Comparison of ENCODE assay signal across 1 cellular context in the genomic region with DNA sequence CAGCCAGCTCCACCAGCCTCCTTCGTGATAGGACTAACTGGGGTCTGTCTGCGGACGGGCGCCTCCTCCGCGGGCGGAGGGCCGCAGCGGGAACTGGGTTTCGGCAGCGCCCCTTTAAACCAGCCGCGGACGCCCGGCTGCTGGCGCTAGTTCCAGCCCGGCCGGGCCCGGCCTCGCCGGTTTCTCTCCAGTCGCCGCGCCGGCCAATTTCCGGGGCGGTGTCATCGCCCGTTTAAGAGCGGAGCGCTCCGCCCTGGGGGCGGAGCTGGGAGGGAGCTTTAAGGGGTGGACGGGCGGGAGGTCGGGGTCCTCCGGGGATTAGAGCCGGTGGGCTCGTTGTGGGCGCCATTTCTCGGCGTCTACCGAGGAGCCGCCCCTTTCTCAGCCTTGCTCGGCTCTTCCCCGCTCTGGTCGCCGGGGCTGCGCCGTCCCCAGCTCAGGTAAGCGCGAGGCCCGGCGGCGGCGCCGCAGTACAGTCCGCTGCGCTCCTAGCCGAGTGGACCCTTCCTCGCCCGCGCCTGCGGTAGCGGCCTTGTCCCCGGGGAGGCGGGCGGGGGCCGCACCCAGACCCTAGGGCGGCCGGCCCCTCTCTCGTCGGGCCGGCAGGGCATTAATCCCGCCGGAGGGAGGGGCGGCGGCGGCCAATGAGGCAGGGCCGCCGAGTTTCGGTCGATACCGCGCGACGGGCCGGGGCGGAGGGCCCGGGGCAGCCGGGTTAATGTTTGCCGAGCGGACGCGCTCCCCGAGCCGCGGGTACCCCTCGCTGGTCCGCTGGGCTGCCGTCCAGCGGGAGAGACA.
TF ChIP-seq lines count a peak whose summit lies in the region.

TSS of gene EPB41L5 (plus strand) at position 307 of the 798 bp plus-strand sequence. CDS start 6,008 bp downstream, outside the sequence.

TF ChIP-seq in HepG2, 621 proteins besides CTCF, POLR2A, EP300 and RAD21 (continued from another document and continues in another):
- TF ChIP-seq, protein P1, sequence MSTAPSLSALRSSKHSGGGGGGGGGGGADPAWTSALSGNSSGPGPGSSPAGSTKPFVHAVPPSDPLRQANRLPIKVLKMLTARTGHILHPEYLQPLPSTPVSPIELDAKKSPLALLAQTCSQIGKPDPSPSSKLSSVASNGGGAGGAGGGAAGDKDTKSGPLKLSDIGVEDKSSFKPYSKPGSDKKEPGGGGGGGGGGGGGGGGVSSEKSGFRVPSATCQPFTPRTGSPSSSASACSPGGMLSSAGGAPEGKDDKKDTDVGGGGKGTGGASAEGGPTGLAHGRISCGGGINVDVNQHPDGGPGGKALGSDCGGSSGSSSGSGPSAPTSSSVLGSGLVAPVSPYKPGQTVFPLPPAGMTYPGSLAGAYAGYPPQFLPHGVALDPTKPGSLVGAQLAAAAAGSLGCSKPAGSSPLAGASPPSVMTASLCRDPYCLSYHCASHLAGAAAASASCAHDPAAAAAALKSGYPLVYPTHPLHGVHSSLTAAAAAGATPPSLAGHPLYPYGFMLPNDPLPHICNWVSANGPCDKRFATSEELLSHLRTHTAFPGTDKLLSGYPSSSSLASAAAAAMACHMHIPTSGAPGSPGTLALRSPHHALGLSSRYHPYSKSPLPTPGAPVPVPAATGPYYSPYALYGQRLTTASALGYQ (CRISPR knock-in tag; IDR thresholded peaks at IDR 0.05) = peak; percentile 74
- TF ChIP-seq, protein P2, sequence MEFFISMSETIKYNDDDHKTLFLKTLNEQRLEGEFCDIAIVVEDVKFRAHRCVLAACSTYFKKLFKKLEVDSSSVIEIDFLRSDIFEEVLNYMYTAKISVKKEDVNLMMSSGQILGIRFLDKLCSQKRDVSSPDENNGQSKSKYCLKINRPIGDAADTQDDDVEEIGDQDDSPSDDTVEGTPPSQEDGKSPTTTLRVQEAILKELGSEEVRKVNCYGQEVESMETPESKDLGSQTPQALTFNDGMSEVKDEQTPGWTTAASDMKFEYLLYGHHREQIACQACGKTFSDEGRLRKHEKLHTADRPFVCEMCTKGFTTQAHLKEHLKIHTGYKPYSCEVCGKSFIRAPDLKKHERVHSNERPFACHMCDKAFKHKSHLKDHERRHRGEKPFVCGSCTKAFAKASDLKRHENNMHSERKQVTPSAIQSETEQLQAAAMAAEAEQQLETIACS (CRISPR knock-in tag; IDR thresholded peaks at IDR 0.05) = no peak
- TF ChIP-seq REPIN1 (CRISPR knock-in tag; IDR thresholded peaks at IDR 0.05; ENCODE audit: borderline replicate concordance, low read depth) = peak; percentile 80
- TF ChIP-seq ELF3 (CRISPR knock-in tag; IDR thresholded peaks at IDR 0.05) = peak; percentile 91
- TF ChIP-seq ZNF484 (CRISPR knock-in tag; IDR thresholded peaks at IDR 0.05; ENCODE audit: borderline replicate concordance, low read depth) = no peak
- no peak; the same call in 1 of the 2 replicates for TF ChIP-seq ATF6 (CRISPR knock-in tag; conservative IDR thresholded peaks at IDR 0.05)
- TF ChIP-seq FOXM1 (CRISPR knock-in tag; IDR thresholded peaks at IDR 0.05) = no peak
- TF ChIP-seq RFX1 (IDR thresholded peaks at IDR 0.05) = no peak
- TF ChIP-seq NFKBIZ (CRISPR knock-in tag; IDR thresholded peaks at IDR 0.05) = peak; percentile 59; the same call in 1 of the 2 replicates
- no peak for TF ChIP-seq ZNF280D (CRISPR knock-in tag; IDR thresholded peaks at IDR 0.05)
- TF ChIP-seq ZNF530 (CRISPR knock-in tag; IDR thresholded peaks at IDR 0.05; ENCODE audit: low read depth) = peak; percentile 83; the same call in 1 of the 2 replicates
- TF ChIP-seq MED13 (CRISPR knock-in tag; IDR thresholded peaks at IDR 0.05) = no peak
- TF ChIP-seq KDM5B (CRISPR knock-in tag; IDR thresholded peaks at IDR 0.05; ENCODE audit: borderline replicate concordance) = peak; percentile 99
- TF ChIP-seq TCF7L2 (IDR thresholded peaks at IDR 0.05; ENCODE audit: low read depth, low read length) = no peak
- TF ChIP-seq MEIS1 (CRISPR knock-in tag; IDR thresholded peaks at IDR 0.05; ENCODE audit: borderline replicate concordance) = peak; percentile 84; the same call in 1 of the 2 replicates
- TF ChIP-seq ZFYVE20 (CRISPR knock-in tag; IDR thresholded peaks at IDR 0.05; ENCODE audit: borderline replicate concordance, low read depth) = no peak
- 0 out of 2 replicates have a peak, but pooled peaks have one; percentile 45 for TF ChIP-seq ZNF572 (CRISPR knock-in tag; IDR thresholded peaks at IDR 0.05)
- no peak for TF ChIP-seq ATM (IDR thresholded peaks at IDR 0.05; ENCODE audit: borderline replicate concordance)
- peak; percentile 83; the same call in 1 of the 2 replicates for TF ChIP-seq NR1H2 (CRISPR knock-in tag; IDR thresholded peaks at IDR 0.05; ENCODE audit: borderline replicate concordance, low read depth)
- TF ChIP-seq SIX4 (CRISPR knock-in tag; IDR thresholded peaks at IDR 0.05) = no peak
- TF ChIP-seq JUN (CRISPR knock-in tag; IDR thresholded peaks at IDR 0.05) = no peak
- peak; percentile 64 for TF ChIP-seq ZEB1 (IDR thresholded peaks at IDR 0.05; ENCODE audit: insufficient replicate concordance, low read depth)
- no peak; the same call in 1 of the 2 replicates for TF ChIP-seq XBP1 (CRISPR knock-in tag; IDR thresholded peaks at IDR 0.05)
- peak; percentile 94; the same call in 1 of the 2 replicates for TF ChIP-seq ZNF790 (CRISPR knock-in tag; IDR thresholded peaks at IDR 0.05; ENCODE audit: borderline replicate concordance)
- 0 out of 2 replicates have a peak, but pooled peaks have one; percentile 2 for TF ChIP-seq ATF1 (CRISPR knock-in tag; IDR thresholded peaks at IDR 0.05)
- no peak; the same call in 1 of the 2 replicates for TF ChIP-seq ZNF30 (CRISPR knock-in tag; IDR thresholded peaks at IDR 0.05)
- no peak; the same call in 1 of the 2 replicates for TF ChIP-seq HIC2 (CRISPR knock-in tag; IDR thresholded peaks at IDR 0.05; ENCODE audit: low read depth)
- no peak for TF ChIP-seq SMAD3 (CRISPR knock-in tag; IDR thresholded peaks at IDR 0.05)
- TF ChIP-seq, protein P3, sequence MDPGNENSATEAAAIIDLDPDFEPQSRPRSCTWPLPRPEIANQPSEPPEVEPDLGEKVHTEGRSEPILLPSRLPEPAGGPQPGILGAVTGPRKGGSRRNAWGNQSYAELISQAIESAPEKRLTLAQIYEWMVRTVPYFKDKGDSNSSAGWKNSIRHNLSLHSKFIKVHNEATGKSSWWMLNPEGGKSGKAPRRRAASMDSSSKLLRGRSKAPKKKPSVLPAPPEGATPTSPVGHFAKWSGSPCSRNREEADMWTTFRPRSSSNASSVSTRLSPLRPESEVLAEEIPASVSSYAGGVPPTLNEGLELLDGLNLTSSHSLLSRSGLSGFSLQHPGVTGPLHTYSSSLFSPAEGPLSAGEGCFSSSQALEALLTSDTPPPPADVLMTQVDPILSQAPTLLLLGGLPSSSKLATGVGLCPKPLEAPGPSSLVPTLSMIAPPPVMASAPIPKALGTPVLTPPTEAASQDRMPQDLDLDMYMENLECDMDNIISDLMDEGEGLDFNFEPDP (CRISPR knock-in tag; conservative IDR thresholded peaks at IDR 0.05) = no peak
- no peak for TF ChIP-seq CBX2 (IDR thresholded peaks at IDR 0.05; ENCODE audit: low read depth, low read length)
- no peak for TF ChIP-seq CBX2 (CRISPR knock-in tag; IDR thresholded peaks at IDR 0.05; ENCODE audit: low read depth)
- no peak for TF ChIP-seq TEF (CRISPR knock-in tag; IDR thresholded peaks at IDR 0.05)
- TF ChIP-seq NR2F2 (IDR thresholded peaks at IDR 0.05; ENCODE audit: borderline replicate concordance, low read depth) = no peak
- no peak for TF ChIP-seq ZNF326 (CRISPR knock-in tag; IDR thresholded peaks at IDR 0.05; ENCODE audit: borderline replicate concordance)
- peak; percentile 84 for TF ChIP-seq ZNF350 (CRISPR knock-in tag; IDR thresholded peaks at IDR 0.05; ENCODE audit: borderline replicate concordance, low read depth)
- TF ChIP-seq ZNF333 (CRISPR knock-in tag; IDR thresholded peaks at IDR 0.05; ENCODE audit: borderline replicate concordance) = peak; percentile 96; the same call in 1 of the 2 replicates
- TF ChIP-seq RFX3 (CRISPR knock-in tag; IDR thresholded peaks at IDR 0.05) = no peak
- 0 out of 2 replicates have a peak, but pooled peaks have one; percentile 9 for TF ChIP-seq PRMT3 (CRISPR knock-in tag; IDR thresholded peaks at IDR 0.05; ENCODE audit: borderline replicate concordance, low read depth)
- no peak; the same call in none of the 2 replicates for TF ChIP-seq ZFP41 (CRISPR knock-in tag; IDR thresholded peaks at IDR 0.05; ENCODE audit: borderline replicate concordance)
- TF ChIP-seq ZBTB21 (CRISPR knock-in tag; IDR thresholded peaks at IDR 0.05) = no peak
- peak; percentile 54 for TF ChIP-seq FOXK1 (CRISPR knock-in tag; IDR thresholded peaks at IDR 0.05; ENCODE audit: borderline replicate concordance, low read depth)
- TF ChIP-seq, protein P4, sequence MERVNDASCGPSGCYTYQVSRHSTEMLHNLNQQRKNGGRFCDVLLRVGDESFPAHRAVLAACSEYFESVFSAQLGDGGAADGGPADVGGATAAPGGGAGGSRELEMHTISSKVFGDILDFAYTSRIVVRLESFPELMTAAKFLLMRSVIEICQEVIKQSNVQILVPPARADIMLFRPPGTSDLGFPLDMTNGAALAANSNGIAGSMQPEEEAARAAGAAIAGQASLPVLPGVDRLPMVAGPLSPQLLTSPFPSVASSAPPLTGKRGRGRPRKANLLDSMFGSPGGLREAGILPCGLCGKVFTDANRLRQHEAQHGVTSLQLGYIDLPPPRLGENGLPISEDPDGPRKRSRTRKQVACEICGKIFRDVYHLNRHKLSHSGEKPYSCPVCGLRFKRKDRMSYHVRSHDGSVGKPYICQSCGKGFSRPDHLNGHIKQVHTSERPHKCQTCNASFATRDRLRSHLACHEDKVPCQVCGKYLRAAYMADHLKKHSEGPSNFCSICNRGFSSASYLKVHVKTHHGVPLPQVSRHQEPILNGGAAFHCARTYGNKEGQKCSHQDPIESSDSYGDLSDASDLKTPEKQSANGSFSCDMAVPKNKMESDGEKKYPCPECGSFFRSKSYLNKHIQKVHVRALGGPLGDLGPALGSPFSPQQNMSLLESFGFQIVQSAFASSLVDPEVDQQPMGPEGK (CRISPR knock-in tag; IDR thresholded peaks at IDR 0.05) = peak; percentile 94
- TF ChIP-seq ZNF772 (CRISPR knock-in tag; IDR thresholded peaks at IDR 0.05) = peak; percentile 91; the same call in 1 of the 2 replicates
- no peak for TF ChIP-seq HMGA1 (CRISPR knock-in tag; conservative IDR thresholded peaks at IDR 0.05)
- TF ChIP-seq, protein P5, sequence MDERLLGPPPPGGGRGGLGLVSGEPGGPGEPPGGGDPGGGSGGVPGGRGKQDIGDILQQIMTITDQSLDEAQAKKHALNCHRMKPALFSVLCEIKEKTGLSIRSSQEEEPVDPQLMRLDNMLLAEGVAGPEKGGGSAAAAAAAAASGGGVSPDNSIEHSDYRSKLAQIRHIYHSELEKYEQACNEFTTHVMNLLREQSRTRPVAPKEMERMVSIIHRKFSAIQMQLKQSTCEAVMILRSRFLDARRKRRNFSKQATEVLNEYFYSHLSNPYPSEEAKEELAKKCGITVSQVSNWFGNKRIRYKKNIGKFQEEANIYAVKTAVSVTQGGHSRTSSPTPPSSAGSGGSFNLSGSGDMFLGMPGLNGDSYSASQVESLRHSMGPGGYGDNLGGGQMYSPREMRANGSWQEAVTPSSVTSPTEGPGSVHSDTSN (CRISPR knock-in tag; IDR thresholded peaks at IDR 0.05) = no peak
- peak; percentile 85; the same call in 1 of the 2 replicates for TF ChIP-seq ZNF556 (CRISPR knock-in tag; IDR thresholded peaks at IDR 0.05; ENCODE audit: borderline replicate concordance)
- no peak; the same call in 1 of the 2 replicates for TF ChIP-seq SP2 (CRISPR knock-in tag; IDR thresholded peaks at IDR 0.05)
